1 cellular context compared by ENCODE assay signal in genomic region chr3:18346097-18346496, GRCh38.
TF ChIP-seq lines count a peak whose summit lies in the region.

No MANE protein-coding gene starts in this region.

TF ChIP-seq in GM23338, 12 proteins besides CTCF, POLR2A, EP300 and RAD21 (continued from another document):
- no peak for TF ChIP-seq ZNF462 (CRISPR knock-in tag; IDR thresholded peaks at IDR 0.05)
- TF ChIP-seq STAT1 (IDR thresholded peaks at IDR 0.05; ENCODE audit: unreplicated experiment) = no peak
- no peak for TF ChIP-seq ETS1 (IDR thresholded peaks at IDR 0.05)
- no peak for TF ChIP-seq CREB1 (CRISPR knock-in tag; IDR thresholded peaks at IDR 0.05; ENCODE audit: low read depth)
- TF ChIP-seq ZNF114 (CRISPR knock-in tag; IDR thresholded peaks at IDR 0.05) = no peak
- TF ChIP-seq EZH2 (IDR thresholded peaks at IDR 0.05; ENCODE audit: low read depth, unreplicated experiment) = no peak
- TF ChIP-seq EZH2phosphoT487 (IDR thresholded peaks at IDR 0.05; ENCODE audit: unreplicated experiment) = no peak
- TF ChIP-seq, protein P1, sequence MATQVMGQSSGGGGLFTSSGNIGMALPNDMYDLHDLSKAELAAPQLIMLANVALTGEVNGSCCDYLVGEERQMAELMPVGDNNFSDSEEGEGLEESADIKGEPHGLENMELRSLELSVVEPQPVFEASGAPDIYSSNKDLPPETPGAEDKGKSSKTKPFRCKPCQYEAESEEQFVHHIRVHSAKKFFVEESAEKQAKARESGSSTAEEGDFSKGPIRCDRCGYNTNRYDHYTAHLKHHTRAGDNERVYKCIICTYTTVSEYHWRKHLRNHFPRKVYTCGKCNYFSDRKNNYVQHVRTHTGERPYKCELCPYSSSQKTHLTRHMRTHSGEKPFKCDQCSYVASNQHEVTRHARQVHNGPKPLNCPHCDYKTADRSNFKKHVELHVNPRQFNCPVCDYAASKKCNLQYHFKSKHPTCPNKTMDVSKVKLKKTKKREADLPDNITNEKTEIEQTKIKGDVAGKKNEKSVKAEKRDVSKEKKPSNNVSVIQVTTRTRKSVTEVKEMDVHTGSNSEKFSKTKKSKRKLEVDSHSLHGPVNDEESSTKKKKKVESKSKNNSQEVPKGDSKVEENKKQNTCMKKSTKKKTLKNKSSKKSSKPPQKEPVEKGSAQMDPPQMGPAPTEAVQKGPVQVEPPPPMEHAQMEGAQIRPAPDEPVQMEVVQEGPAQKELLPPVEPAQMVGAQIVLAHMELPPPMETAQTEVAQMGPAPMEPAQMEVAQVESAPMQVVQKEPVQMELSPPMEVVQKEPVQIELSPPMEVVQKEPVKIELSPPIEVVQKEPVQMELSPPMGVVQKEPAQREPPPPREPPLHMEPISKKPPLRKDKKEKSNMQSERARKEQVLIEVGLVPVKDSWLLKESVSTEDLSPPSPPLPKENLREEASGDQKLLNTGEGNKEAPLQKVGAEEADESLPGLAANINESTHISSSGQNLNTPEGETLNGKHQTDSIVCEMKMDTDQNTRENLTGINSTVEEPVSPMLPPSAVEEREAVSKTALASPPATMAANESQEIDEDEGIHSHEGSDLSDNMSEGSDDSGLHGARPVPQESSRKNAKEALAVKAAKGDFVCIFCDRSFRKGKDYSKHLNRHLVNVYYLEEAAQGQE (IDR thresholded peaks at IDR 0.05; ENCODE audit: unreplicated experiment) = no peak
- no peak for TF ChIP-seq ZNF331 (CRISPR knock-in tag; IDR thresholded peaks at IDR 0.05; ENCODE audit: low read depth)
- no peak for TF ChIP-seq JUNB (IDR thresholded peaks at IDR 0.05; ENCODE audit: unreplicated experiment)
